ENCODE assay signal across 16 cellular contexts in the genomic region with DNA sequence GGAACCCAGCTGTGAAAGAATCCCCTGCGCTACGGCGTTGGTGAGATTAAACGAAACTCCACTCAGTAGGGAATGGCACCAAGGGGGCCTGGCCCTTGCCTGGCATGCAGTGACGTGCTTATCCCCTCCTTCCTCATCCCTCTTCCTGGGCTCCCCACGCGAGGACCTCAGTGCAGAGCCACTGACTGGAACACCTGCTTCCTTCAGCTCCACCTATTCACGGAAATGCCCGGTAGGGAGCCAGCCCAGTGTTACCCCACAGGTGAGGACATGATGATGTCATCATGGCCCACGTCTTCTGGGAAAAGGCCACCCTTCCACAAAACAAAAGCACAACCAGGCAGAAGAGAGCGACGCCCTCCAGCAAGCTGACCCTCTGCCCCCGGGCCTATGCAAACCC. TPM values are rescaled to one million over a fixed set of nuclear protein-coding genes. Genes with fewer than 3 reads are reported as not detected.
A peak's percentile ranks its signal among the peaks of the same experiment; 100 is the strongest.
DNase-seq lines count a peak whose midpoint lies in the region; ATAC-seq, FAIRE-seq and TF ChIP-seq lines count a peak whose summit lies in the region.
"Had no signal": no experiment of that assay in that cellular context is flagged by ENCODE, and none has a peak within 500 bp of the region (broad histone marks: within the 10 kb centered on the region; RNA-seq: fewer than 3 reads in every experiment).

No MANE protein-coding gene starts in this region.

- peaks cover 26% of the 10 kb centered on the region for H3K4me1 ChIP-seq in NT2/D1 (ENCODE audit: insufficient read depth, insufficient read length)
- H3K4me1 ChIP-seq in foreskin keratinocyte, result no peaks in the 10 kb centered on the region

- H3K9ac ChIP-seq in NT2/D1 (ENCODE audit: insufficient read length, low read depth), result peak overlapping the region; percentile 21
- H3K9ac ChIP-seq: SK-N-SH had no signal

- FAIRE-seq in D721Med (lab: Jason Lieb, UNC), result no peak
- FAIRE-seq: TTC549 had no signal

- H3K27me3 Mint-ChIP-seq in stimulated activated naive CD8-positive, alpha-beta T cell treated with anti-CD3 and anti-CD28 coated beads, Interleukin-15, amount 100 ng/mL, for 72 hours, result no peaks in the 10 kb centered on the region
- H3K27me3 Mint-ChIP-seq: activated CD4-positive, alpha-beta memory T cell treated with anti-CD3 and anti-CD28 coated beads, Interleukin-2, amount 10 ng/mL, durations not matched to agents 7 days and 5 days; CD8-positive, alpha-beta memory T cell had no signal

- H3K9me3 ChIP-seq in NT2/D1 (ENCODE audit: insufficient read depth, low read length), result no peaks in the 10 kb centered on the region
- H3K9me3 ChIP-seq: psoas muscle, SK-N-SH had no signal

- peak; percentile 44 for ATAC-seq in foreskin keratinocyte
- no peak for ATAC-seq in stimulated activated naive CD8-positive, alpha-beta T cell treated with anti-CD3 and anti-CD28 coated beads, Interleukin-15, amount 100 ng/mL, for 72 hours

- H3K9me3 Mint-ChIP-seq in stimulated activated naive CD8-positive, alpha-beta T cell treated with anti-CD3 and anti-CD28 coated beads, Interleukin-15, amount 100 ng/mL, for 72 hours, result no peaks in the 10 kb centered on the region
- H3K9me3 Mint-ChIP-seq: activated CD4-positive, alpha-beta memory T cell treated with anti-CD3 and anti-CD28 coated beads, Interleukin-2, amount 10 ng/mL, durations not matched to agents 7 days and 5 days had no signal

- H3K27ac Mint-ChIP-seq in stimulated activated naive CD8-positive, alpha-beta T cell treated with anti-CD3 and anti-CD28 coated beads, Interleukin-15, amount 100 ng/mL, for 72 hours, result peak overlapping the region in 1 of 2 donors; percentile 54
- H3K27ac Mint-ChIP-seq: activated CD4-positive, alpha-beta memory T cell treated with anti-CD3 and anti-CD28 coated beads, Interleukin-2, amount 10 ng/mL, durations not matched to agents 7 days and 5 days had no signal

- H3K27ac ChIP-seq in foreskin keratinocyte (no peak overlapping the region), skin epidermis (peak overlapping the region in 14 of 21 experiments; percentile 7 to 70 (median 44))
- H3K27ac ChIP-seq: HL-60, psoas muscle had no signal

- no peak for TF ChIP-seq CTCF in foreskin keratinocyte (conservative IDR thresholded peaks at IDR 0.05)
- TF ChIP-seq CTCF in D721Med (IDR thresholded peaks at IDR 0.05; ENCODE audit: insufficient read depth, missing control alignments), result no peak

- H3K27me3 ChIP-seq in NT2/D1 (ENCODE audit: insufficient read depth, insufficient read length) (no peaks in the 10 kb centered on the region), foreskin keratinocyte (no peaks in the 10 kb centered on the region)
- H3K27me3 ChIP-seq: hepatocyte had no signal

- DNase-seq in NCI-H2081 (lab: John Stamatoyannopoulos, UW) (peak; percentile 70 to 88), NCI-H2081 treated with DMSO at 0.1 percent for 48 hours (lab: John Stamatoyannopoulos, UW) (no peak), NT2/D1 (ENCODE audit: low read depth, low spot score) (no peak), foreskin keratinocyte (no peak), D721Med (ENCODE audit: insufficient read length, low spot score) (no peak)
- no peak for DNase-seq in NK-92 treated with Interleukin-12 subunit alpha and Interleukin-12 subunit beta, amount 100 ng/mL, for 24 hours (lab: John Stamatoyannopoulos, UW)
- no peak for DNase-seq in stimulated activated naive CD8-positive, alpha-beta T cell treated with anti-CD3 and anti-CD28 coated beads, Interleukin-15, amount 100 ng/mL, for 72 hours
- DNase-seq: ACHN; activated CD4-positive, alpha-beta memory T cell treated with anti-CD3 and anti-CD28 coated beads, Interleukin-2, amount 10 ng/mL, durations not matched to agents 7 days and 5 days; CD8-positive, alpha-beta memory T cell; psoas muscle had no signal

- H3K4me1 Mint-ChIP-seq in stimulated activated naive CD8-positive, alpha-beta T cell treated with anti-CD3 and anti-CD28 coated beads, Interleukin-15, amount 100 ng/mL, for 72 hours, result peaks cover 10% of the 10 kb centered on the region
- H3K4me1 Mint-ChIP-seq: activated CD4-positive, alpha-beta memory T cell treated with anti-CD3 and anti-CD28 coated beads, Interleukin-2, amount 10 ng/mL, durations not matched to agents 7 days and 5 days had no signal

- no peak overlapping the region for H3K4me3 ChIP-seq in NT2/D1 (ENCODE audit: insufficient read length, low read depth)
- no peak overlapping the region for H3K4me3 ChIP-seq in skin epidermis
- H3K4me3 ChIP-seq: hepatocyte, psoas muscle had no signal

- no peaks in the 10 kb centered on the region for H3K36me3 ChIP-seq in NT2/D1 (ENCODE audit: insufficient read depth, insufficient read length, low read length)

- no peak overlapping the region for H3K4me3 Mint-ChIP-seq in stimulated activated naive CD8-positive, alpha-beta T cell treated with anti-CD3 and anti-CD28 coated beads, Interleukin-15, amount 100 ng/mL, for 72 hours
- H3K4me3 Mint-ChIP-seq: activated CD4-positive, alpha-beta memory T cell treated with anti-CD3 and anti-CD28 coated beads, Interleukin-2, amount 10 ng/mL, durations not matched to agents 7 days and 5 days; CD8-positive, alpha-beta memory T cell had no signal

RNA-seq across cellular contexts. Expression of gene CCDC85C, which starts 42.2 kb away (rescaled TPM):
- 51.9 and 65.2 TPM in 2 replicates for total RNA-seq in foreskin keratinocyte
- 26.0 and 35.4 TPM in 2 replicates for polyA plus RNA-seq in foreskin keratinocyte

Comparison
In these comparisons a context has a peak if more than half of its experiments do, and no peak if none do; other contexts are left out.
1. DNase-seq: peak in NCI-H2081 (2 of 2); none in NCI-H2081 treated with DMSO at 0.1 percent for 48 hours (single experiment), NT2/D1 (single experiment), foreskin keratinocyte (0 of 2), D721Med (single experiment), NK-92 treated with Interleukin-12 subunit alpha and Interleukin-12 subunit beta, amount 100 ng/mL, for 24 hours (single experiment) and stimulated activated naive CD8-positive, alpha-beta T cell treated with anti-CD3 and anti-CD28 coated beads, Interleukin-15, amount 100 ng/mL, for 72 hours (0 of 2).